ENCODE assay signal across 21 cellular contexts in genomic region chr2:180122874-180123273, GRCh38.
DNase-seq lines count a peak whose midpoint lies in the region; ATAC-seq and TF ChIP-seq lines count a peak whose summit lies in the region.
"Had no signal": no experiment of that assay in that cellular context is flagged by ENCODE, and none has a peak within 500 bp of the region (broad histone marks: within the 10 kb centered on the region; RNA-seq: fewer than 3 reads in every experiment).

No MANE protein-coding gene starts in this region.

- TF ChIP-seq CTCF in fibroblast of pulmonary artery (IDR thresholded peaks at IDR 0.05; ENCODE audit: low read length, missing control alignments) = no peak
- no peak for TF ChIP-seq CTCF in right atrium auricular region (IDR thresholded peaks at IDR 0.05)
- TF ChIP-seq CTCF in psoas muscle (IDR thresholded peaks at IDR 0.05) = no peak

- intact Hi-C loops in psoas muscle (cut with DNase I) = loop anchor here (2.0 to 10.0 kb wide), 5 partner anchors 862 to 1592 kb away; partner anchors contain the start of gene UBE2E3 (in 2 of the 2)

- no peak overlapping the region for H3K4me3 ChIP-seq in fibroblast of pulmonary artery (replicated peaks; ENCODE audit: low read depth, low read length)
- no peak overlapping the region for H3K4me3 ChIP-seq in right atrium auricular region
- H3K4me3 ChIP-seq in psoas muscle = no peak overlapping the region
- H3K4me3 ChIP-seq: left ventricle myocardium inferior, smooth muscle cell, thoracic aorta had no signal

- H3K9me3 ChIP-seq in right atrium auricular region (no peaks in the 10 kb centered on the region), psoas muscle (no peaks in the 10 kb centered on the region)
- H3K9me3 ChIP-seq: left ventricle myocardium inferior, thoracic aorta had no signal

- H3K27ac ChIP-seq in right atrium auricular region (no peak overlapping the region), psoas muscle (no peak overlapping the region)
- H3K27ac ChIP-seq: left ventricle myocardium inferior, parathyroid adenoma, thoracic aorta had no signal

- peaks cover 0 to 4% of the 10 kb centered on the region in 2 donors for H3K4me1 ChIP-seq in right atrium auricular region
- no peaks in the 10 kb centered on the region for H3K4me1 ChIP-seq in psoas muscle
- H3K4me1 ChIP-seq: left ventricle myocardium inferior had no signal

- DNase-seq in GM04504 (ENCODE audit: low read depth) (peak; percentile 37), amniotic epithelial cell (ENCODE audit: low read depth) (peak; percentile 84), fibroblast of pulmonary artery (ENCODE audit: low read depth) (peak; percentile 70), stromal cell of bone marrow (ENCODE audit: low read depth) (peak; percentile 72), right atrium auricular region (ENCODE audit: low spot score) (no peak), psoas muscle (no peak), cerebellar cortex (ENCODE audit: low spot score) (no peak)
- DNase-seq: activated B cell treated with CpG ODN at 0.5 μM for 24 hours; activated CD8-positive, alpha-beta T cell treated with anti-CD3 and anti-CD28 coated beads, Interleukin-2, amount 10 ng/mL, durations not matched to agents 7 days and 5 days; activated naive CD8-positive, alpha-beta T cell treated with anti-CD3 and anti-CD28 coated beads, Interleukin-2, amount 10 ng/mL, durations not matched to agents 7 days and 5 days; CD4-positive, CD25-positive, alpha-beta regulatory T cell; cerebellar nuclear complex; DMS53; effector memory CD8-positive, alpha-beta T cell; left ventricle myocardium inferior; NCI-H187 treated with DMSO at 0.1 percent for 48 hours; NCI-H510A; SHP77 had no signal

- no peaks in the 10 kb centered on the region for H3K27me3 ChIP-seq in right atrium auricular region
- H3K27me3 ChIP-seq in psoas muscle (ENCODE audit: insufficient read depth in 3 of 3, low read length in 2 of 3) = no peaks in the 10 kb centered on the region

- no peak for ATAC-seq in psoas muscle
- ATAC-seq: activated CD8-positive, alpha-beta T cell treated with anti-CD3 and anti-CD28 coated beads, Interleukin-2, amount 10 ng/mL, durations not matched to agents 7 days and 5 days; effector memory CD8-positive, alpha-beta T cell had no signal

- 67 to 80% (median 67%) methylated on average over 2 of the region's 2 CpGs for WGBS in psoas muscle, 3 donors

- H3K36me3 ChIP-seq in right atrium auricular region = no peaks in the 10 kb centered on the region
- H3K36me3 ChIP-seq in psoas muscle (ENCODE audit: insufficient read depth in 1 of 2, low read depth in 1 of 2) = no peaks in the 10 kb centered on the region
- H3K36me3 ChIP-seq: left ventricle myocardium inferior, thoracic aorta had no signal

Comparison
In these comparisons a context has a peak if more than half of its experiments do, and no peak if none do; other contexts are left out.
1. DNase-seq: peak in GM04504 (single experiment), amniotic epithelial cell (single experiment), fibroblast of pulmonary artery (single experiment) and stromal cell of bone marrow (single experiment); none in right atrium auricular region (single experiment), psoas muscle (0 of 2) and cerebellar cortex (single experiment).